3 cellular contexts compared by ENCODE assay signal in the genomic region with DNA sequence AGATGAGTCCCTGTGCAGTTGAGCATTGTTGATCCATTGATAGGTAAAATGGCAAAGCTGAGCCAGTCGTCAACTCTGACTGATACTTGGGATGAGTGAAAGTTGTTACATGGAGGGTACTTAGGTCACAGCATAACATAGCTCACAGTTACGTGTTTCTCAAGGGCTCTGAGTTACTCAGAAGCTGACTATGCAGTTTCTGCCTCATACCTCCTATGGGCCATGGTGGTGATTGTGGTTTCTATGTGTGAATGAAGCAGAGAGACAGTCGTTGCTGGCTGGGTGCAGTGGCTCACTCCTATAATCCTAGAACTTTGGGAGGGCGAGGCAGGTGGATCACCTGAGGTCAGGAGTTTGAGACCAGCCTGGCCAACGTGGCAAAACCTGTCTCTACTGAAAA.
TF ChIP-seq lines count a peak whose summit lies in the region.

No MANE protein-coding gene starts in this region.

TF ChIP-seq in HepG2, 621 proteins besides CTCF, POLR2A, EP300 and RAD21:
- TF ChIP-seq MAFK (conservative IDR thresholded peaks at IDR 0.05 in 1 of 2, IDR thresholded peaks at IDR 0.05 in 1 of 2; ENCODE audit: low read length in 2 of 2) = peak; percentile 21 to 49; a peak in 3 of 4 replicates
- TF ChIP-seq FOXO1 (CRISPR knock-in tag; IDR thresholded peaks at IDR 0.05) = no peak

TF ChIP-seq in IMR-90, 13 proteins besides CTCF, POLR2A, EP300 and RAD21:
- TF ChIP-seq MAFK (IDR thresholded peaks at IDR 0.05; ENCODE audit: low read depth, low read length) (peak; percentile 36; the same call in 1 of the 2 replicates), MXI1 (IDR thresholded peaks at IDR 0.05; ENCODE audit: borderline replicate concordance, low read depth, low read length) (no peak)

TF ChIP-seq in K562, 482 proteins besides CTCF, POLR2A, EP300 and RAD21:
- TF ChIP-seq BRF1 (IDR thresholded peaks at IDR 0.05; ENCODE audit: borderline replicate concordance, extremely low read depth, insufficient read length) (no peak), GTF2A2 (tag; IDR thresholded peaks at IDR 0.05) (no peak), FOXA3 (CRISPR knock-in tag; conservative IDR thresholded peaks at IDR 0.05 in 1 of 2, IDR thresholded peaks at IDR 0.05 in 1 of 2) (no peak), CBX2 (IDR thresholded peaks at IDR 0.05; ENCODE audit: insufficient read depth, low read length, poor library complexity, severe bottlenecking) (no peak), C11orf30 (IDR thresholded peaks at IDR 0.05; ENCODE audit: low read depth) (peak; percentile 60), ZNF175 (CRISPR knock-in tag; IDR thresholded peaks at IDR 0.05; ENCODE audit: low read depth) (no peak), MAFG (tag; conservative IDR thresholded peaks at IDR 0.05) (peak; percentile 67), RBM34 (IDR thresholded peaks at IDR 0.05; ENCODE audit: borderline replicate concordance, insufficient read depth, low read length) (no peak), ZNF316 (IDR thresholded peaks at IDR 0.05) (peak; percentile 71), MTF1 (CRISPR knock-in tag; IDR thresholded peaks at IDR 0.05; ENCODE audit: borderline replicate concordance) (no peak)
- TF ChIP-seq, protein P1, sequence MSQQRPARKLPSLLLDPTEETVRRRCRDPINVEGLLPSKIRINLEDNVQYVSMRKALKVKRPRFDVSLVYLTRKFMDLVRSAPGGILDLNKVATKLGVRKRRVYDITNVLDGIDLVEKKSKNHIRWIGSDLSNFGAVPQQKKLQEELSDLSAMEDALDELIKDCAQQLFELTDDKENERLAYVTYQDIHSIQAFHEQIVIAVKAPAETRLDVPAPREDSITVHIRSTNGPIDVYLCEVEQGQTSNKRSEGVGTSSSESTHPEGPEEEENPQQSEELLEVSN (IDR thresholded peaks at IDR 0.05; ENCODE audit: borderline replicate concordance in 1 of 2, extremely low read depth in 1 of 2, insufficient read depth in 1 of 2, insufficient read length in 1 of 2, low read depth in 1 of 2, low read length in 1 of 2, poor library complexity in 1 of 2, severe bottlenecking in 1 of 2) = no peak
- TF ChIP-seq, protein P2, sequence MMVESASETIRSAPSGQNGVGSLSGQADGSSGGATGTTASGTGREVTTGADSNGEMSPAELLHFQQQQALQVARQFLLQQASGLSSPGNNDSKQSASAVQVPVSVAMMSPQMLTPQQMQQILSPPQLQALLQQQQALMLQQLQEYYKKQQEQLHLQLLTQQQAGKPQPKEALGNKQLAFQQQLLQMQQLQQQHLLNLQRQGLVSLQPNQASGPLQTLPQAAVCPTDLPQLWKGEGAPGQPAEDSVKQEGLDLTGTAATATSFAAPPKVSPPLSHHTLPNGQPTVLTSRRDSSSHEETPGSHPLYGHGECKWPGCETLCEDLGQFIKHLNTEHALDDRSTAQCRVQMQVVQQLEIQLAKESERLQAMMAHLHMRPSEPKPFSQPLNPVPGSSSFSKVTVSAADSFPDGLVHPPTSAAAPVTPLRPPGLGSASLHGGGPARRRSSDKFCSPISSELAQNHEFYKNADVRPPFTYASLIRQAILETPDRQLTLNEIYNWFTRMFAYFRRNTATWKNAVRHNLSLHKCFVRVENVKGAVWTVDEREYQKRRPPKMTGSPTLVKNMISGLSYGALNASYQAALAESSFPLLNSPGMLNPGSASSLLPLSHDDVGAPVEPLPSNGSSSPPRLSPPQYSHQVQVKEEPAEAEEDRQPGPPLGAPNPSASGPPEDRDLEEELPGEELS (CRISPR knock-in tag; IDR thresholded peaks at IDR 0.05; ENCODE audit: borderline replicate concordance) = no peak
- TF ChIP-seq, protein P3, sequence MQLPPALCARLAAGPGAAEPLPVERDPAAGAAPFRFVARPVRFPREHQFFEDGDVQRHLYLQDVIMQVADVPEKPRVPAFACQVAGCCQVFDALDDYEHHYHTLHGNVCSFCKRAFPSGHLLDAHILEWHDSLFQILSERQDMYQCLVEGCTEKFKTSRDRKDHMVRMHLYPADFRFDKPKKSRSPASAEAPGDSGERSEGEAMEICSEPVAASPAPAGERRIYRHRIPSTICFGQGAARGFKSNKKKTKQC (CRISPR knock-in tag; IDR thresholded peaks at IDR 0.05) = no peak
